In the genomic region with DNA sequence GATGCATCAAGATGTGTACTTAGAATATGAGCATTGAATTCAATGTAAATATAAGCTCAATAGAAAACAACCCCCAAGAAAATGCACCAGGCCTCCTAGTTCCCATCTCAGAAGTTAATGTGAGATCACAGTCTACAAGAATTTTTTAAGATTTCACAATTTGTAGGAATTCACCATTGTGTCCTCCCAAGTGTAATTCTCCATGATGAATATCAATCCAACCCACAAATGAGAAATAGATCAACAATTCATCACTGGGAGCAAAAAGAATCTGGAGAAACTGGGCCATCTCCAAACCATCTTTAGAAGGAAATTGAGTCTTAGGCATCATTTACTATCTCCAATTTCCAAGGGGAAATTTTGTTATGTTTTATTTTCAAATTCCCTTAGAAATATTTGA, we compare ENCODE assay signal across 20 cellular contexts.
"Had no signal": no experiment of that assay in that cellular context is flagged by ENCODE, and none has a peak within 500 bp of the region (broad histone marks: within the 10 kb centered on the region; RNA-seq: fewer than 3 reads in every experiment).

No MANE protein-coding gene starts in this region.

- H3K27ac Mint-ChIP-seq: endodermal cell; naive thymus-derived CD4-positive, alpha-beta T cell had no signal

- ATAC-seq: gastrocnemius medialis; heart right ventricle; left lobe of liver; naive thymus-derived CD4-positive, alpha-beta T cell; psoas muscle had no signal

- H3K36me3 Mint-ChIP-seq: naive thymus-derived CD4-positive, alpha-beta T cell had no signal

- H3K4me3 Mint-ChIP-seq: endodermal cell; naive thymus-derived CD4-positive, alpha-beta T cell had no signal

- H3K4me3 ChIP-seq: coronary artery, gastrocnemius medialis, heart right ventricle, psoas muscle, right atrium auricular region, sigmoid colon, stomach, thoracic aorta, transverse colon had no signal

- DNase-seq: effector CD4-positive, alpha-beta T cell; endodermal cell; erythroblast; gastrocnemius medialis; heart right ventricle; hypothalamus; mammary epithelial cell; naive thymus-derived CD4-positive, alpha-beta T cell; psoas muscle; sigmoid colon; small intestine; stimulated activated CD4-positive, alpha-beta T cell treated with anti-CD3 and anti-CD28 coated beads, Interleukin-12 subunit alpha, Interleukin-12 subunit beta, amount 100 ng/mL, for 4 hours; stimulated activated naive CD4-positive, alpha-beta T cell; stomach; substantia nigra; transverse colon had no signal

- H3K9me3 Mint-ChIP-seq: endodermal cell had no signal
